ENCODE assay signal across 17 cellular contexts in genomic region chr13:85283408-85283807, GRCh38.
DNase-seq lines count a peak whose midpoint lies in the region; TF ChIP-seq lines count a peak whose summit lies in the region.
"Had no signal": no experiment of that assay in that cellular context is flagged by ENCODE, and none has a peak within 500 bp of the region (broad histone marks: within the 10 kb centered on the region; RNA-seq: fewer than 3 reads in every experiment).

No MANE protein-coding gene starts in this region.

- H3K36me3 Mint-ChIP-seq in glutamatergic neuron (ENCODE audit: unreplicated experiment): no peaks in the 10 kb centered on the region
- no peaks in the 10 kb centered on the region for H3K36me3 Mint-ChIP-seq in type B pancreatic cell
- H3K36me3 Mint-ChIP-seq in endodermal cell (ENCODE audit: low read depth): no peaks in the 10 kb centered on the region
- H3K36me3 Mint-ChIP-seq: CD8-positive, alpha-beta T cell had no signal

- H3K27me3 ChIP-seq in mammary epithelial cell (ENCODE audit: insufficient read depth, low read length) (no peaks in the 10 kb centered on the region), breast epithelium (no peaks in the 10 kb centered on the region), dorsolateral prefrontal cortex (peaks cover 0 to 4% (median 0%) of the 10 kb centered on the region in 45 donors), endodermal cell (ENCODE audit: control insufficient read depth, insufficient read depth, low read length, poor library complexity, severe bottlenecking) (no peaks in the 10 kb centered on the region)
- H3K27me3 ChIP-seq: Peyer's patch had no signal

- H3K27ac Mint-ChIP-seq in glutamatergic neuron (ENCODE audit: unreplicated experiment) (peak overlapping the region; percentile 74), type B pancreatic cell (peak overlapping the region; percentile 48), endodermal cell (no peak overlapping the region)
- H3K27ac Mint-ChIP-seq: CD8-positive, alpha-beta T cell had no signal

- H3K9me3 ChIP-seq in mammary epithelial cell (replicated peaks; ENCODE audit: insufficient read depth, low read length) (no peaks in the 10 kb centered on the region), breast epithelium (no peaks in the 10 kb centered on the region), endodermal cell (ENCODE audit: control insufficient read depth, low read length) (no peaks in the 10 kb centered on the region)
- H3K9me3 ChIP-seq: Peyer's patch had no signal

- in situ Hi-C loops in mammary epithelial cell (cut with MboI; ENCODE audit: low sequenced_read_pairs in 2 of 2): no loop called here

- H3K4me1 Mint-ChIP-seq in glutamatergic neuron (ENCODE audit: low read depth, unreplicated experiment): peaks cover 10% of the 10 kb centered on the region
- peaks cover 22% of the 10 kb centered on the region for H3K4me1 Mint-ChIP-seq in type B pancreatic cell (ENCODE audit: unreplicated experiment)
- H3K4me1 Mint-ChIP-seq in endodermal cell: peaks cover 5% of the 10 kb centered on the region

- H4K20me1 ChIP-seq in mammary epithelial cell (ENCODE audit: insufficient read depth, low read length): no peaks in the 10 kb centered on the region

- H3K4me1 ChIP-seq in mammary epithelial cell (ENCODE audit: insufficient read depth, low read length): no peaks in the 10 kb centered on the region
- H3K4me1 ChIP-seq in breast epithelium: no peaks in the 10 kb centered on the region
- no peaks in the 10 kb centered on the region for H3K4me1 ChIP-seq in endodermal cell (ENCODE audit: control insufficient read depth, insufficient read depth, low read length)
- H3K4me1 ChIP-seq: Peyer's patch had no signal

- peaks cover 7% of the 10 kb centered on the region for H3K9me3 Mint-ChIP-seq in glutamatergic neuron (ENCODE audit: unreplicated experiment)
- no peaks in the 10 kb centered on the region for H3K9me3 Mint-ChIP-seq in type B pancreatic cell
- no peaks in the 10 kb centered on the region for H3K9me3 Mint-ChIP-seq in endodermal cell

- no peak for TF ChIP-seq POLR2A in breast epithelium (IDR thresholded peaks at IDR 0.05)

- DNase-seq in mammary epithelial cell (no peak), breast epithelium (ENCODE audit: low spot score in 2 of 2) (no peak), astrocyte of the hippocampus (ENCODE audit: low read depth, low spot score) (peak; percentile 11), glutamatergic neuron (no peak), type B pancreatic cell (ENCODE audit: extremely low spot score, unreplicated experiment) (no peak), dorsolateral prefrontal cortex (no peak), endodermal cell (no peak), GF-D8 (lab: John Stamatoyannopoulos, UW) (no peak)
- DNase-seq: 8988T; CD8-positive, alpha-beta T cell; DND-41; NCI-H1105 treated with DMSO at 0.1 percent for 48 hours; NCI-H1930; NCI-H510A; Peyer's patch; Right ventricle myocardium superior had no signal

- H3K27me3 Mint-ChIP-seq in glutamatergic neuron (ENCODE audit: unreplicated experiment) (no peaks in the 10 kb centered on the region), type B pancreatic cell (no peaks in the 10 kb centered on the region), endodermal cell (ENCODE audit: insufficient read depth) (no peaks in the 10 kb centered on the region)

- no TSS peak for BruUV-seq in mammary epithelial cell (replicated peaks; lab: Mats Ljungman, UMichigan)

- peak overlapping the region; percentile 1 for H2AFZ ChIP-seq in mammary epithelial cell (ENCODE audit: low read depth, low read length)

- dilution Hi-C loops in mammary epithelial cell (cut with HindIII; ENCODE audit: low sequenced_read_pairs): no loop called here

- CTCF ChIA-PET in mammary epithelial cell (lab: Charles Lee; ENCODE audit: low non-redundant PET): no interaction called here

- H3K4me3 ChIP-seq in mammary epithelial cell (replicated peaks in 1 of 3; ENCODE audit: insufficient read depth in 1 of 3, low read depth in 2 of 3, low read length in 3 of 3): no peak overlapping the region
- H3K4me3 ChIP-seq in breast epithelium: no peak overlapping the region
- no peak overlapping the region for H3K4me3 ChIP-seq in dorsolateral prefrontal cortex
- no peak overlapping the region for H3K4me3 ChIP-seq in endodermal cell (ENCODE audit: low read length)
- H3K4me3 ChIP-seq: Peyer's patch had no signal

- H3K36me3 ChIP-seq in mammary epithelial cell (ENCODE audit: insufficient read depth, low read length) (no peaks in the 10 kb centered on the region), breast epithelium (no peaks in the 10 kb centered on the region), endodermal cell (ENCODE audit: control insufficient read depth, insufficient read depth, low read length) (no peaks in the 10 kb centered on the region)
- H3K36me3 ChIP-seq: Peyer's patch had no signal

- H3K27ac ChIP-seq in mammary epithelial cell (ENCODE audit: insufficient read depth, low read depth, low read length): no peak overlapping the region
- no peak overlapping the region for H3K27ac ChIP-seq in breast epithelium
- no peak overlapping the region for H3K27ac ChIP-seq in dorsolateral prefrontal cortex
- H3K27ac ChIP-seq in endodermal cell (ENCODE audit: low read depth, low read length): no peak overlapping the region
- H3K27ac ChIP-seq: Peyer's patch, SK-N-MC had no signal

- no peak for TF ChIP-seq CTCF in mammary epithelial cell (conservative IDR thresholded peaks at IDR 0.05 in 1 of 2, IDR thresholded peaks at IDR 0.05 in 1 of 2; ENCODE audit: extremely low read depth in 1 of 2, insufficient read depth in 1 of 2, low read depth in 1 of 2, low read length in 2 of 2)
- TF ChIP-seq CTCF in breast epithelium (IDR thresholded peaks at IDR 0.05): no peak
- no peak for TF ChIP-seq CTCF in glutamatergic neuron (IDR thresholded peaks at IDR 0.05; ENCODE audit: partially characterized antibody, unreplicated experiment)
- TF ChIP-seq CTCF in type B pancreatic cell (conservative IDR thresholded peaks at IDR 0.05): no peak
- TF ChIP-seq CTCF in dorsolateral prefrontal cortex (IDR thresholded peaks at IDR 0.05 in 54 of 56, conservative IDR thresholded peaks at IDR 0.05 in 2 of 56; ENCODE audit: low read depth in 1 of 56, partially characterized antibody in 56 of 56): no peak
- TF ChIP-seq CTCF in endodermal cell (conservative IDR thresholded peaks at IDR 0.05): no peak

- H3K9ac ChIP-seq in mammary epithelial cell (ENCODE audit: insufficient read depth, low read length) (no peak overlapping the region), endodermal cell (ENCODE audit: extremely low read depth, low read length, poor library complexity, severe bottlenecking) (no peak overlapping the region)

- no peak overlapping the region for H3K4me3 Mint-ChIP-seq in glutamatergic neuron (ENCODE audit: unreplicated experiment)
- H3K4me3 Mint-ChIP-seq in type B pancreatic cell: no peak overlapping the region
- H3K4me3 Mint-ChIP-seq in endodermal cell: no peak overlapping the region
- H3K4me3 Mint-ChIP-seq: CD8-positive, alpha-beta T cell had no signal

- intact Hi-C loops in mammary epithelial cell (cut with micrococcal nuclease) (no loop called here), breast epithelium (cut with DNase I; ENCODE audit: low total_unique reads) (no loop called here), dorsolateral prefrontal cortex (cut with DNase I) (no loop called here)

- no peak overlapping the region for H3K4me2 ChIP-seq in mammary epithelial cell (ENCODE audit: insufficient read depth, low read depth, low read length)

- H3K79me2 ChIP-seq in mammary epithelial cell (ENCODE audit: insufficient read depth, low read length): no peaks in the 10 kb centered on the region
